Comparison of ENCODE assay signal across 25 cellular contexts in the genomic region with DNA sequence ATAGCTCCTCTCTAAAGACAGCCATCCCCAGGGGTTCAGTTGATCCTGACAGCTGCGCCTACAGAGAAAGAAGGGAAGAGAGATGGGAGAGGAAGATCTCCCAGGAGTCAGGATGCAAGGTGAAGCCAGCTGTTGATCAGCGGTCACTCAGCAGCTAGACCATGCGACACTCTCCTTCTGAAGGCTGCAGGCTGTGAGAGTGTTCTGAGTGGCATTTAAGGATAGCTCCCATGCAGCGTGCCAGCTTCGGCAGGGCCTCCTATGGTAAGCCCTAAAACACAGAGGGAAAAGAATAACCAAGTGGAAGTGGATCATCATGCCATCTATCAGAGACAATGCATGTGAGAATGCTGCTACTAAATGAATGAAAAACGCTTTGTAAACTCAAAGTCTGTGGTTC.
DNase-seq lines count a peak whose midpoint lies in the region; ATAC-seq and TF ChIP-seq lines count a peak whose summit lies in the region.
"Had no signal": no experiment of that assay in that cellular context is flagged by ENCODE, and none has a peak within 500 bp of the region (broad histone marks: within the 10 kb centered on the region; RNA-seq: fewer than 3 reads in every experiment).

No MANE protein-coding gene starts in this region.

- H4K91ac ChIP-seq in IMR-90 (ENCODE audit: insufficient read depth, low read depth, low read length), result no peak overlapping the region

- no peaks in the 10 kb centered on the region for H3K36me3 ChIP-seq in IMR-90 (ENCODE audit: control insufficient read depth, insufficient read depth, low read length)
- no peaks in the 10 kb centered on the region for H3K36me3 ChIP-seq in heart left ventricle
- no peaks in the 10 kb centered on the region for H3K36me3 ChIP-seq in stomach smooth muscle (ENCODE audit: control insufficient read depth in 2 of 2, insufficient read depth in 2 of 2, low read length in 2 of 2)
- H3K36me3 ChIP-seq in smooth muscle cell (ENCODE audit: low read depth), result no peaks in the 10 kb centered on the region
- H3K36me3 ChIP-seq: HAP-1, MG63 had no signal

- dilution Hi-C loops in IMR-90 (cut with HindIII; ENCODE audit: low sequenced_read_pairs, unreplicated experiment), result no loop called here

- H3K79me1 ChIP-seq in IMR-90 (ENCODE audit: low read depth in 1 of 2, low read length in 2 of 2), result no peaks in the 10 kb centered on the region

- no TSS peak for BruUV-seq in IMR-90 (replicated peaks; lab: Mats Ljungman, UMichigan)

- H3K4me3 ChIP-seq in IMR-90 (ENCODE audit: insufficient read depth, low read depth, low read length) (no peak overlapping the region), heart left ventricle (no peak overlapping the region), right cardiac atrium (ENCODE audit: low read length) (no peak overlapping the region), stomach smooth muscle (ENCODE audit: low read length in 2 of 2) (no peak overlapping the region), smooth muscle cell (no peak overlapping the region)
- H3K4me3 ChIP-seq: GM12878, HAP-1, MG63, PC-9 had no signal

- WGBS in IMR-90 (ENCODE audit: extremely low coverage in 2 of 2, insufficient read length in 1 of 2), 2 experiments, result no CpG with 5 or more reads among the region's 6 CpGs
- 60 to 70% (median 61%) methylated on average over 6 of the region's 6 CpGs for WGBS in heart left ventricle, 4 donors
- 76% methylated on average over 6 of the region's 6 CpGs for WGBS in right cardiac atrium
- 96% methylated on average over 6 of the region's 6 CpGs for WGBS in smooth muscle cell (ENCODE audit: low lambda C conversion rate)

- H3K4ac ChIP-seq in IMR-90 (ENCODE audit: low read depth, low read length), result no peak overlapping the region; the same call in 1 of the 2 replicates

- H2BK5ac ChIP-seq in IMR-90 (ENCODE audit: low read depth, low read length, poor library complexity, severe bottlenecking), result no peak overlapping the region

- peaks cover 16% of the 10 kb centered on the region for H3F3A ChIP-seq in smooth muscle cell (ENCODE audit: low read depth)

- DNase-seq in IMR-90 (no peak), heart left ventricle (peak in 2 of 5 donors; percentile 58 to 65), right cardiac atrium (peak in 2 of 3 donors; percentile 55 to 63), T-helper 2 cell (no peak), smooth muscle cell (lab: John Stamatoyannopoulos, UW; ENCODE audit: unreplicated experiment) (no peak), GDM1 (lab: John Stamatoyannopoulos, UW) (no peak)
- DNase-seq: AML-193; C1 segment of cervical spinal cord; CD4-positive, alpha-beta memory T cell; COR-L47; GOT3; HFFc6; KG1; MG63; NCI-H1105 treated with DMSO at 0.1 percent for 48 hours; NCI-H146; NCI-H1930; NCI-H2107; NCI-H446 treated with DMSO at 0.1 percent for 48 hours; NCI-H526 treated with DMSO at 0.1 percent for 48 hours; PC-9; SHP77 had no signal

- H3K4me1 ChIP-seq in IMR-90 (ENCODE audit: control insufficient read depth, insufficient read depth, low read length), result peaks cover 20% of the 10 kb centered on the region
- peaks cover 3 to 56% (median 36%) of the 10 kb centered on the region in 12 donors for H3K4me1 ChIP-seq in heart left ventricle
- peaks cover 3% of the 10 kb centered on the region for H3K4me1 ChIP-seq in right cardiac atrium (ENCODE audit: control insufficient read depth, insufficient read depth, low read length)
- peaks cover 47% of the 10 kb centered on the region for H3K4me1 ChIP-seq in stomach smooth muscle (ENCODE audit: control insufficient read depth, insufficient read depth, low read length)
- no peaks in the 10 kb centered on the region for H3K4me1 ChIP-seq in smooth muscle cell (ENCODE audit: low read depth)
- H3K4me1 ChIP-seq: HAP-1 had no signal

- TF ChIP-seq RAD21 in IMR-90 (IDR thresholded peaks at IDR 0.05; ENCODE audit: low read length), result no peak

- H2BK15ac ChIP-seq in IMR-90 (ENCODE audit: low read depth, low read length), result no peak overlapping the region

- H4K20me1 ChIP-seq in IMR-90 (ENCODE audit: insufficient read depth, low read length) (no peaks in the 10 kb centered on the region), smooth muscle cell (ENCODE audit: low read depth) (no peaks in the 10 kb centered on the region)

- no peak overlapping the region for H3K9ac ChIP-seq in IMR-90 (ENCODE audit: low read depth, low read length)
- no peak overlapping the region for H3K9ac ChIP-seq in stomach smooth muscle (ENCODE audit: low read length in 2 of 2)
- H3K9ac ChIP-seq in smooth muscle cell (ENCODE audit: low read depth), result no peak overlapping the region

- H2AFZ ChIP-seq in IMR-90 (replicated peaks; ENCODE audit: low read length, poor library complexity) (no peak overlapping the region), smooth muscle cell (ENCODE audit: low read depth) (no peak overlapping the region)
- H2AFZ ChIP-seq: PC-9 had no signal

- H3K9me3 ChIP-seq in IMR-90 (ENCODE audit: control insufficient read depth, insufficient read depth, low read length) (no peaks in the 10 kb centered on the region), heart left ventricle (peaks cover 0 to 6% (median 0%) of the 10 kb centered on the region in 12 donors), right cardiac atrium (ENCODE audit: control insufficient read depth, low read length) (no peaks in the 10 kb centered on the region), stomach smooth muscle (ENCODE audit: control insufficient read depth in 2 of 2, low read length in 2 of 2) (no peaks in the 10 kb centered on the region), smooth muscle cell (replicated peaks; ENCODE audit: low read depth) (no peaks in the 10 kb centered on the region)
- H3K9me3 ChIP-seq: MG63 had no signal

- H4K8ac ChIP-seq in IMR-90 (ENCODE audit: low read depth in 2 of 2, low read length in 2 of 2), result no peak overlapping the region

- H3K14ac ChIP-seq in IMR-90 (replicated peaks; ENCODE audit: low read depth, low read length), result no peak overlapping the region

- H2AK9ac ChIP-seq in IMR-90 (replicated peaks; ENCODE audit: low read depth, low read length, poor library complexity), result peak overlapping the region; percentile 13

- intact Hi-C loops in IMR-90 (cut with micrococcal nuclease), result loop anchor here (5.0 kb wide), 1 partner anchor 198 kb away; a partner anchor contains a TSS
- intact Hi-C loops in heart left ventricle (cut with DNase I), result loop anchor here in 9 of 10 donors (5.0 to 10.0 kb wide), 6 partner anchors 52 to 198 kb away; a partner anchor contains a TSS
- intact Hi-C loops in right cardiac atrium (cut with DNase I), result loop anchor here in 1 of 4 donors (5.0 kb wide), 2 partner anchors 52 to 198 kb away; a partner anchor contains a TSS

- no peak overlapping the region for H2BK20ac ChIP-seq in IMR-90 (ENCODE audit: low read depth, low read length)

- H3K27ac ChIP-seq in IMR-90 (ENCODE audit: insufficient read depth, low read length), result no peak overlapping the region
- H3K27ac ChIP-seq in heart left ventricle, result peak overlapping the region in 10 of 12 donors; percentile 14 to 71 (median 52)
- peak overlapping the region; percentile 11 for H3K27ac ChIP-seq in right cardiac atrium (ENCODE audit: low read length)
- peak overlapping the region; percentile 38 for H3K27ac ChIP-seq in stomach smooth muscle (ENCODE audit: low read length)
- no peak overlapping the region for H3K27ac ChIP-seq in smooth muscle cell (ENCODE audit: low read depth)
- H3K27ac ChIP-seq: PC-9 had no signal

- H3K23ac ChIP-seq in IMR-90 (ENCODE audit: low read depth, low read length), result no peak overlapping the region

- POLR2A ChIA-PET in IMR-90 (lab: Charles Lee; ENCODE audit: unreplicated experiment), result no interaction called here

- in situ Hi-C loops in IMR-90 (cut with MboI; ENCODE audit: low sequenced_read_pairs), result no loop called here

- peak overlapping the region; percentile 56; the same call in 1 of the 2 replicates for H2AK5ac ChIP-seq in IMR-90 (ENCODE audit: low read depth, low read length)

- H3K56ac ChIP-seq in IMR-90 (ENCODE audit: extremely low read depth, insufficient read depth, low read length), result no peak overlapping the region

- H2BK120ac ChIP-seq in IMR-90 (ENCODE audit: low read depth, low read length), result no peak overlapping the region

- H3K4me2 ChIP-seq in IMR-90 (ENCODE audit: low read depth, low read length) (no peak overlapping the region), smooth muscle cell (no peak overlapping the region)
- H3K4me2 ChIP-seq: PC-9 had no signal

- CTCF ChIA-PET in IMR-90 (lab: Yijun Ruan, JAX), result no interaction called here

- 0 out of 2 replicates have a peak overlapping the region, but pooled peaks have one; percentile 43 for H3K18ac ChIP-seq in IMR-90 (ENCODE audit: low read depth, low read length)

- H3K79me2 ChIP-seq in smooth muscle cell (ENCODE audit: low read depth), result no peaks in the 10 kb centered on the region

- no peak for ATAC-seq in IMR-90 (ENCODE audit: low read depth)
- peak in 3 of 4 donors; percentile 31 to 57 (median 45) for ATAC-seq in heart left ventricle
- ATAC-seq in right cardiac atrium, result peak; percentile 44 to 60
- ATAC-seq: GM12878 had no signal

- H3K9me1 ChIP-seq in IMR-90 (ENCODE audit: insufficient read depth, low read length), result peaks cover 2% of the 10 kb centered on the region

- TF ChIP-seq CTCF in IMR-90 (conservative IDR thresholded peaks at IDR 0.05; ENCODE audit: low read depth, low read length), result no peak
- no peak for TF ChIP-seq CTCF in heart left ventricle (IDR thresholded peaks at IDR 0.05)
- no peak for TF ChIP-seq CTCF in smooth muscle cell (IDR thresholded peaks at IDR 0.05; ENCODE audit: borderline replicate concordance, insufficient read depth, poor library complexity, severe bottlenecking)

- H3K27me3 ChIP-seq in IMR-90 (ENCODE audit: control insufficient read depth, insufficient read depth, low read length), result no peaks in the 10 kb centered on the region
- no peaks in the 10 kb centered on the region for H3K27me3 ChIP-seq in heart left ventricle
- H3K27me3 ChIP-seq in right cardiac atrium (ENCODE audit: control insufficient read depth, insufficient read depth), result no peaks in the 10 kb centered on the region
- no peaks in the 10 kb centered on the region for H3K27me3 ChIP-seq in stomach smooth muscle (ENCODE audit: control insufficient read depth in 1 of 2, insufficient read depth in 2 of 2, low read length in 2 of 2)
- no peaks in the 10 kb centered on the region for H3K27me3 ChIP-seq in smooth muscle cell (ENCODE audit: low read depth)
- H3K27me3 ChIP-seq: MG63 had no signal

- TF ChIP-seq POLR2A in IMR-90 (IDR thresholded peaks at IDR 0.05; ENCODE audit: low read depth, low read length) (no peak), heart left ventricle (IDR thresholded peaks at IDR 0.05) (no peak)

- 0 out of 2 replicates have a peak overlapping the region, but pooled peaks have one; percentile 11 for H4K5ac ChIP-seq in IMR-90 (ENCODE audit: low read depth, low read length)

TF ChIP-seq in IMR-90, 13 proteins besides CTCF, POLR2A, EP300 and RAD21 (continues in another document):
- TF ChIP-seq RCOR1 (IDR thresholded peaks at IDR 0.05; ENCODE audit: insufficient replicate concordance, low read length) (no peak), NFE2L2 (IDR thresholded peaks at IDR 0.05; ENCODE audit: low read depth, low read length) (no peak), CEBPB (IDR thresholded peaks at IDR 0.05; ENCODE audit: low read depth, low read length) (no peak), MAFK (IDR thresholded peaks at IDR 0.05; ENCODE audit: low read depth, low read length) (no peak), MAZ (IDR thresholded peaks at IDR 0.05; ENCODE audit: borderline replicate concordance, low read depth, low read length) (no peak), FOS (IDR thresholded peaks at IDR 0.05; ENCODE audit: low read depth, low read length) (no peak)

Comparison
In these comparisons a context has a peak if more than half of its experiments do, and no peak if none do; other contexts are left out.
1. DNase-seq: peak in right cardiac atrium (2 of 3); none in IMR-90 (single experiment), T-helper 2 cell (0 of 5), smooth muscle cell (single experiment) and GDM1 (single experiment).
2. H3K27ac ChIP-seq: peak in heart left ventricle (10 of 12), right cardiac atrium (single experiment) and stomach smooth muscle (single experiment); none in IMR-90 (single experiment) and smooth muscle cell (single experiment).